In the genomic region with DNA sequence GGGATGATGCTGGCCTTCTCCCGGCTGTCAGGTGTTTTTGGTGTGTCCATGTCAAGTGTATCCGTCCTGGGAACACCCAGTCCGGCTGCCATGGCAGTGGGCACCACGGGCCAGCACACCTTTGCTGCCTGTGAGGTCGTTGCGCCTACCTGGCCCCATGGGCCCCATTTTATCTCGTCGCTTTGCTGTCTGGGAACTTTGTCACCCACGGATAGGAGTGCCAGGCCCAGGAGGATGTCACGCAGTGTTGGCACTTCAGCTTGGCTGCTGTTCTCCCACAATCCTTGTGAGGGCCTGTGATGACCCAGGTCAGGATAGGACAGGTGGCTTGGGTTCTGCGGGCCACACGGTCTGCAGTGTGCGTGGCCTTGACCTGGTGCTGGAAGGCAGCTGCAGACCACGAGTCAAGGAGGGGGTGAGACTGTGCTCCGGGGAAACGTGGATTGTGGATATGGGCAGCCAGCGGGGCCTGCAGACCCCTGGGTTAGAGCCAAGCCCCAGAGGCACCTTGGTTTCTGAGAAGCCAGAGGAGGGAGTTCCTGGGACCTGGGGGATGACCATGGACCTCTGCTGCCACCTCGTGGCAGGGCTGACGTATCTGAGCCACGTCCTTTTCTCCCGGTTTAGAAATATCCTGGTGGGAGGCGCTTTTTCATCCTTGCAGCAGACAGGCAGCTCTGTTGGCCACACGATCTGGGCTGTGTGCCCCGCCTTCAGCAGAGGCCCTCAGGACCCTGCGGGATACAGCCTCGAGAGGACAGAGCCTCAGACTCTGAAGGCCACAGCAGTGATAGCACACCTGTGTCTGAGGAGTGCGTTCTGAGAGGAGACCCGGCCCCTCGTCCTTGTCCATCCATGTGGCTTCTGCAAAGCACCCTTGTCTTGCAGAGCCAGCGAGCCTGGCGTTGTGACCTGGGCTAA, we compare ENCODE assay signal across 1 cellular context.
TF ChIP-seq lines count a peak whose summit lies in the region.

No MANE protein-coding gene starts in this region.

TF ChIP-seq in GM23338, 12 proteins besides CTCF, POLR2A, EP300 and RAD21:
- TF ChIP-seq ZNF331 (CRISPR knock-in tag; IDR thresholded peaks at IDR 0.05; ENCODE audit: low read depth) (no peak), CREB1 (CRISPR knock-in tag; IDR thresholded peaks at IDR 0.05; ENCODE audit: low read depth) (peak; percentile 77), EZH2phosphoT487 (IDR thresholded peaks at IDR 0.05; ENCODE audit: unreplicated experiment) (no peak), STAT1 (IDR thresholded peaks at IDR 0.05; ENCODE audit: unreplicated experiment) (no peak), ZNF114 (CRISPR knock-in tag; IDR thresholded peaks at IDR 0.05) (no peak), REST (IDR thresholded peaks at IDR 0.05; ENCODE audit: unreplicated experiment) (no peak)
